8 cellular contexts compared by ENCODE assay signal in genomic region chr20:38434310-38434741, GRCh38. TPM values are rescaled to one million over a fixed set of nuclear protein-coding genes. Genes with fewer than 3 reads are reported as not detected.
A peak's percentile ranks its signal among the peaks of the same experiment; 100 is the strongest.
DNase-seq lines count a peak whose midpoint lies in the region; ATAC-seq and TF ChIP-seq lines count a peak whose summit lies in the region.

No MANE protein-coding gene starts in this region.

- H3K27me3 Mint-ChIP-seq in natural killer cell (ENCODE audit: low read depth in 2 of 2) = peaks cover 7 to 10% of the 10 kb centered on the region in 2 donors

- peak overlapping the region; percentile 98 for H3K27ac ChIP-seq in C4-2B
- peak overlapping the region; percentile 67 for H3K27ac ChIP-seq in epithelial cell of prostate

- H3K27ac Mint-ChIP-seq in natural killer cell = peak overlapping the region; percentile 88 to 92

- peaks cover 8% of the 10 kb centered on the region for H3K36me3 Mint-ChIP-seq in natural killer cell

- DNase-seq in activated CD4-positive, alpha-beta T cell treated with anti-CD3 and anti-CD28 coated beads for 48 hours = peak; percentile 38
- DNase-seq in epithelial cell of prostate (ENCODE audit: low read depth, low spot score) (no peak), natural killer cell (peak; percentile 24), cerebellar nuclear complex (lab: John Stamatoyannopoulos, UW) (no peak), GM19240 (ENCODE audit: insufficient read length, low spot score) (no peak), NCI-H1105 treated with DMSO at 0.1 percent for 48 hours (lab: John Stamatoyannopoulos, UW) (no peak)

- TF ChIP-seq CTCF in C4-2B (conservative IDR thresholded peaks at IDR 0.05) = no peak
- no peak for TF ChIP-seq CTCF in natural killer cell (IDR thresholded peaks at IDR 0.05)

- peaks cover 45 to 47% of the 10 kb centered on the region in 2 donors for H3K4me1 Mint-ChIP-seq in natural killer cell

- peak overlapping the region; percentile 93 for H3K4me3 Mint-ChIP-seq in natural killer cell

- intact Hi-C loops in natural killer cell (cut with micrococcal nuclease) = no loop called here

- no peaks in the 10 kb centered on the region for H3K9me3 Mint-ChIP-seq in natural killer cell

- ATAC-seq in HG03354 (IDR thresholded peaks at IDR 0.05; ENCODE audit: poor library complexity, severe bottlenecking, unreplicated experiment) = peak; percentile 32
- peak; percentile 9 to 21 (median 12) for ATAC-seq in natural killer cell

RNA-seq across cellular contexts. Expression of gene SNHG17, which starts 0.8 kb away (rescaled TPM):
- 10 to 100 TPM; 53.5 to 64.0 (median 53.8) TPM for total RNA-seq in natural killer cell

RNA-seq across cellular contexts. Expression of gene RALGAPB, which starts 38.3 kb away (rescaled TPM):
- 10 to 100 TPM; 45.1 to 73.1 (median 57.4) TPM for total RNA-seq in natural killer cell

Comparison
In these comparisons a context has a peak if more than half of its experiments do, and no peak if none do; other contexts are left out.
1. DNase-seq: peak in activated CD4-positive, alpha-beta T cell treated with anti-CD3 and anti-CD28 coated beads for 48 hours (single experiment) and natural killer cell (single experiment); none in epithelial cell of prostate (single experiment), cerebellar nuclear complex (0 of 2), GM19240 (single experiment) and NCI-H1105 treated with DMSO at 0.1 percent for 48 hours (single experiment).